17 cellular contexts compared by ENCODE assay signal in the genomic region with DNA sequence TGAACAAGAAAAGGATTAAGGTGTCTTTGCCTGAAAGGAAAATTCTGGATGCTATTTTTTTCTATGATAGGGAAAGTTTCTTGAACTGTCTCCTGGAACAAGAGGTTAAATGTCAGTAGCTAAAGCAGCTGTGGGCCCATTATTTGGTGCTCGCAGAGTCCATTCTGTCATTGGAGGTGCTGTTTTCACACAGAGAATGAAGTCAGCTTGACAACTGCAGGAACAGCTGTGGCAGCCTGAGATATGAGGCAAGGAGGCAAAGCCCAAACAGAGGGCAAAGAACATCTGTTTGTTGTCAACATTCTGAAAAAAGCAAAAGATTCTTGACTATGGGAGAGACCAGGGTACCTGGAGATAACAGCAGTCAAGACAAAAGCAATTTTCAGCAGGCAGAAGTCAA.
DNase-seq lines count a peak whose midpoint lies in the region; ATAC-seq, FAIRE-seq and TF ChIP-seq lines count a peak whose summit lies in the region.
"Had no signal": no experiment of that assay in that cellular context is flagged by ENCODE, and none has a peak within 500 bp of the region (broad histone marks: within the 10 kb centered on the region; RNA-seq: fewer than 3 reads in every experiment).

No MANE protein-coding gene starts in this region.

- POLR2A ChIA-PET in HepG2 (lab: Yijun Ruan, JAX), result no interaction called here
- POLR2A ChIA-PET in WTC11 (lab: Charles Lee), result no interaction called here

- H3K79me2 ChIP-seq in HepG2 (ENCODE audit: insufficient read depth, low read length), result no peaks in the 10 kb centered on the region

- DNase-seq in HepG2 (ENCODE audit: low spot score), result no peak
- no peak for DNase-seq in activated CD4-positive, CD25-positive, alpha-beta regulatory T cell (lab: John Stamatoyannopoulos, UW)
- DNase-seq in activated naive CD4-positive, alpha-beta T cell treated with anti-CD3 and anti-CD28 coated beads, Interleukin-2, amount 50 U/mL, for 16 hours, result no peak
- no peak for DNase-seq in WTC11 (ENCODE audit: low spot score)
- DNase-seq in ACHN, result no peak
- DNase-seq: H7, KG1, NCI-H146, NCI-H2081, NCI-H345, NCI-H526 treated with DMSO at 0.1 percent for 48 hours, RPMI8226, SIG-M5 had no signal

- H3K4me3 ChIP-seq in liver (ENCODE audit: low read depth in 1 of 3, low read length in 3 of 3) (no peak overlapping the region), HepG2 (replicated peaks in 1 of 3; ENCODE audit: insufficient read depth in 1 of 3, low read depth in 2 of 3, low read length in 3 of 3) (no peak overlapping the region)

- CTCF ChIA-PET in HepG2 (lab: Yijun Ruan, JAX; ENCODE audit: low intra/inter-chr PET ratio, low total read pairs) (no interaction called here), WTC11 (lab: Charles Lee) (interaction anchor here (0.6 kb wide), 1 partner anchor 594 kb away, joined by 3 read pairs; no protein-coding TSS in a partner anchor)

- H4K20me1 ChIP-seq in HepG2 (ENCODE audit: insufficient read depth, low read length), result no peaks in the 10 kb centered on the region

- WGBS in liver, result 78% methylated on average over 1 of the region's 1 CpG
- 74% methylated on average over 1 of the region's 1 CpG for WGBS in HepG2 (ENCODE audit: low lambda C conversion rate)

- H3K27me3 Mint-ChIP-seq in brain (peaks cover 6% of the 10 kb centered on the region), nephron (ENCODE audit: low read depth) (no peaks in the 10 kb centered on the region), WTC11 (ENCODE audit: low read depth) (no peaks in the 10 kb centered on the region)

- H3K27ac ChIP-seq in liver (ENCODE audit: low read depth in 1 of 2, low read length in 2 of 2) (no peak overlapping the region), HepG2 (ENCODE audit: extremely low read length, insufficient read depth, low read length) (no peak overlapping the region)
- H3K27ac ChIP-seq: C4-2B had no signal

- no peak overlapping the region for H2AFZ ChIP-seq in HepG2 (ENCODE audit: low read length)

- H3K4me1 Mint-ChIP-seq in brain (peaks cover 60% of the 10 kb centered on the region), nephron (peaks cover 13% of the 10 kb centered on the region), WTC11 (peaks cover 27% of the 10 kb centered on the region)

- TF ChIP-seq CTCF in liver (IDR thresholded peaks at IDR 0.05; ENCODE audit: low read depth, low read length, missing input control) (no peak), HepG2 (CRISPR knock-in tag; IDR thresholded peaks at IDR 0.05) (no peak), brain (conservative IDR thresholded peaks at IDR 0.05) (no peak), nephron (IDR thresholded peaks at IDR 0.05; ENCODE audit: unreplicated experiment in 3 of 3) (no peak), WTC11 (IDR thresholded peaks at IDR 0.05) (no peak)

- no peak overlapping the region for H3K4me3 Mint-ChIP-seq in brain
- peak overlapping the region in 1 of 3 experiments; percentile 5 for H3K4me3 Mint-ChIP-seq in nephron
- H3K4me3 Mint-ChIP-seq in WTC11, result no peak overlapping the region

- ATAC-seq in HepG2, result no peak
- ATAC-seq in WTC11, result no peak

- H3K9ac ChIP-seq in liver (ENCODE audit: low read depth in 1 of 2, low read length in 2 of 2) (no peak overlapping the region), HepG2 (ENCODE audit: insufficient read depth, low read depth, low read length) (no peak overlapping the region)

- H3K36me3 ChIP-seq in liver (ENCODE audit: control insufficient read depth in 4 of 4, insufficient read depth in 3 of 4, low read depth in 1 of 4, low read length in 3 of 4) (no peaks in the 10 kb centered on the region), HepG2 (replicated peaks in 1 of 2; ENCODE audit: control insufficient read depth in 1 of 2, insufficient read depth in 2 of 2, low read length in 2 of 2) (no peaks in the 10 kb centered on the region)

- peak overlapping the region in 3 of 5 experiments; percentile 26 to 81 (median 51) for H3K27ac Mint-ChIP-seq in brain
- H3K27ac Mint-ChIP-seq in nephron, result peak overlapping the region; percentile 34 to 56 (median 48)
- no peak overlapping the region for H3K27ac Mint-ChIP-seq in WTC11

- peaks cover 0 to 5% (median 2%) of the 10 kb centered on the region in 5 experiments for H3K9me3 Mint-ChIP-seq in brain
- peaks cover 2% of the 10 kb centered on the region for H3K9me3 Mint-ChIP-seq in nephron
- H3K9me3 Mint-ChIP-seq in WTC11, result peaks cover 4% of the 10 kb centered on the region; the same call in 1 of the 2 replicates

- TF ChIP-seq POLR2A in HepG2 (IDR thresholded peaks at IDR 0.05; ENCODE audit: insufficient read depth in 1 of 2, low read depth in 2 of 2, low read length in 2 of 2), result no peak

- no peak for FAIRE-seq in HepG2 (lab: Jason Lieb, UNC)

- TF ChIP-seq EP300 in HepG2 (IDR thresholded peaks at IDR 0.05; ENCODE audit: low read depth in 2 of 2, low read length in 2 of 2) (no peak), HepG2 (CRISPR knock-in tag; IDR thresholded peaks at IDR 0.05; ENCODE audit: borderline replicate concordance) (no peak)

- no peak overlapping the region for H3K4me2 ChIP-seq in HepG2 (ENCODE audit: low read depth, low read length)

- H3K9me3 ChIP-seq in liver (ENCODE audit: control insufficient read depth in 4 of 4, low read length in 3 of 4), result no peaks in the 10 kb centered on the region
- peaks cover 80% of the 10 kb centered on the region for H3K9me3 ChIP-seq in HepG2 (ENCODE audit: low read length)

- H3K27me3 ChIP-seq in liver (ENCODE audit: control insufficient read depth in 4 of 4, insufficient read depth in 4 of 4, low read length in 3 of 4) (no peaks in the 10 kb centered on the region), HepG2 (ENCODE audit: control insufficient read depth in 1 of 2, insufficient read depth in 2 of 2, low read length in 2 of 2) (no peaks in the 10 kb centered on the region)

- H3K36me3 Mint-ChIP-seq in brain, result no peaks in the 10 kb centered on the region
- H3K36me3 Mint-ChIP-seq in nephron (ENCODE audit: low read depth), result no peaks in the 10 kb centered on the region
- no peaks in the 10 kb centered on the region for H3K36me3 Mint-ChIP-seq in WTC11

- TF ChIP-seq RAD21 in liver (IDR thresholded peaks at IDR 0.05), result no peak
- no peak for TF ChIP-seq RAD21 in HepG2 (CRISPR knock-in tag; IDR thresholded peaks at IDR 0.05)

- intact Hi-C loops in HepG2 (cut with micrococcal nuclease; ENCODE audit: unreplicated experiment), result no loop called here

- no TSS peak for BruUV-seq in HepG2 (replicated peaks; lab: Mats Ljungman, UMichigan)

- in situ Hi-C loops in HepG2 (cut with HindIII; ENCODE audit: extremely low pct_ligation_motif_present, low pct_unique_long_range_greater_than_20kb), result no loop called here
- in situ Hi-C loops in ACHN (cut with HindIII; ENCODE audit: low pct_ligation_motif_present, low pct_unique_long_range_greater_than_20kb, low sequenced_read_pairs), result no loop called here

- H3K4me1 ChIP-seq in liver (ENCODE audit: control insufficient read depth in 4 of 4, insufficient read depth in 4 of 4, low read length in 3 of 4), result no peaks in the 10 kb centered on the region
- H3K4me1 ChIP-seq in HepG2 (ENCODE audit: insufficient read depth, low read length), result no peaks in the 10 kb centered on the region

TF ChIP-seq in liver, 16 proteins besides CTCF, POLR2A, EP300 and RAD21 (continues in another document):
- peak; percentile 47 for TF ChIP-seq NR2F2 (IDR thresholded peaks at IDR 0.05)

TF ChIP-seq in HepG2, 621 proteins besides CTCF, POLR2A, EP300 and RAD21 (continues in another document):
- no peak for TF ChIP-seq MLX (CRISPR knock-in tag; IDR thresholded peaks at IDR 0.05)
- TF ChIP-seq SALL1 (CRISPR knock-in tag; IDR thresholded peaks at IDR 0.05), result no peak
- no peak for TF ChIP-seq ZNF615 (CRISPR knock-in tag; IDR thresholded peaks at IDR 0.05; ENCODE audit: borderline replicate concordance)
- no peak for TF ChIP-seq ZNF20 (CRISPR knock-in tag; IDR thresholded peaks at IDR 0.05)
- TF ChIP-seq ZNF3 (CRISPR knock-in tag; IDR thresholded peaks at IDR 0.05), result no peak
- no peak for TF ChIP-seq NFATC3 (CRISPR knock-in tag; IDR thresholded peaks at IDR 0.05)

TF ChIP-seq in WTC11, 78 proteins besides CTCF, POLR2A, EP300 and RAD21 (continues in another document):
- TF ChIP-seq EMX1 (CRISPR knock-in tag; IDR thresholded peaks at IDR 0.05), result no peak
- no peak for TF ChIP-seq ZNF317 (CRISPR knock-in tag; IDR thresholded peaks at IDR 0.05; ENCODE audit: borderline replicate concordance, low read depth)
- TF ChIP-seq MLX (CRISPR knock-in tag; IDR thresholded peaks at IDR 0.05), result no peak
- TF ChIP-seq, protein P1, sequence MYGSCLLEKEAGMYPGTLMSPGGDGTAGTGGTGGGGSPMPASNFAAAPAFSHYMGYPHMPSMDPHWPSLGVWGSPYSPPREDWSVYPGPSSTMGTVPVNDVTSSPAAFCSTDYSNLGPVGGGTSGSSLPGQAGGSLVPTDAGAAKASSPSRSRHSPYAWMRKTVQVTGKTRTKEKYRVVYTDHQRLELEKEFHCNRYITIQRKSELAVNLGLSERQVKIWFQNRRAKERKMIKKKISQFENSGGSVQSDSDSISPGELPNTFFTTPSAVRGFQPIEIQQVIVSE (CRISPR knock-in tag; IDR thresholded peaks at IDR 0.05; ENCODE audit: borderline replicate concordance), result no peak
- TF ChIP-seq ZNF219 (CRISPR knock-in tag; IDR thresholded peaks at IDR 0.05; ENCODE audit: borderline replicate concordance), result no peak
- no peak for TF ChIP-seq SOX15 (CRISPR knock-in tag; IDR thresholded peaks at IDR 0.05)
- TF ChIP-seq RELA (CRISPR knock-in tag; IDR thresholded peaks at IDR 0.05; ENCODE audit: borderline replicate concordance), result no peak
- no peak for TF ChIP-seq SP1 (CRISPR knock-in tag; conservative IDR thresholded peaks at IDR 0.05)
- TF ChIP-seq CREB1 (CRISPR knock-in tag; IDR thresholded peaks at IDR 0.05), result no peak
- TF ChIP-seq IRF2 (CRISPR knock-in tag; IDR thresholded peaks at IDR 0.05; ENCODE audit: borderline replicate concordance, low read depth), result no peak
- no peak for TF ChIP-seq ERG (CRISPR knock-in tag; IDR thresholded peaks at IDR 0.05)
